9 cellular contexts compared by ENCODE assay signal in the genomic region with DNA sequence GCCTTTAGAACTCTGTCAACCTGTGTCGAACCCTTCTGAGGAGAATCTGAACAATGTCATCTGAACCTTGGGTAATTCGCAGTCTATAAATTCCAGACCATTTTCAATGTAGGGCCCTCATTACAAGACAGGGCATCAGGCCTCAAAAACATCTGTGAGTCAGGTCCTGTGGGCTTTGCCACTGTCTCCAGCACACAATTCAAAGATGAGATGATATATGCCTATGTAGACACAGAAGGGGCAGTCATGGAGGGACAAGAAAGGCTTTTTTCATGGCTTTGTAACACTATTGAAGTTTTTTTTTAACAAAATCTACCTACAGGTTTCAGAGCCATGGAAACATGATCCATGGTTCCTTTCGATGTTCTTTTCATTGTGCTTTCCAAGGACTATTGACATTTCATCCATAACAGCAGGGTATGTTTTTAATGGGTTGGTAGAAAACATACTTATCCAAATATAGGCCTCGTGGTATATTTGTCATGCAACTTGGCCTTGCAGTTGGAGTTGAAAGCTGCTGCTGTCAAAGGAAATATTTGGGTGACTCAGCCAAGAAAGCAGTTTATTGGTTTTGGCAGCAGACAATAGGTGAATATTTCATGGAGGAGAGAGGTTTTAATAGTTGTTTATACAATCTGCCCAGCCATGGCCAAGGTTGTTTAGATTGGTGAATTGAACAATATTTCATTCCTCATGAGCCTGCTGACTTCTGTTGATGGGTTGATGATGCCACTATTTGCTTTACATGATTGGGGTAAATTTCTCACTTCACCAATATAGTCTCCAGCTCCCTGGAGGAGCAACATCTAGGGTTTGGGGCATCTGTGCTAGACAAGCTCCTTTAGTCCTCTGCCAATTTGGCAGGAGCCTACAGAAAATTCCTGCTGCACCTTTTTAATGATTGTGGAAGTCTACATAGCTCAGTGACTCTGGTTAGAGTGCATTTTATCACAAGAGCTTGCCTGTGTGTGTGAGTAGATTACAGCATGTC.
A peak's percentile ranks its signal among the peaks of the same experiment; 100 is the strongest.
DNase-seq lines count a peak whose midpoint lies in the region; ATAC-seq lines count a peak whose summit lies in the region.
"Had no signal": no experiment of that assay in that cellular context is flagged by ENCODE, and none has a peak within 500 bp of the region (broad histone marks: within the 10 kb centered on the region; RNA-seq: fewer than 3 reads in every experiment).

No MANE protein-coding gene starts in this region.

- peak; percentile 61 for DNase-seq in GM03348 (ENCODE audit: low spot score)
- peak; percentile 82 for DNase-seq in NCI-H774 (lab: John Stamatoyannopoulos, UW)
- DNase-seq in fibroblast of gingiva (ENCODE audit: low read depth) = peak; percentile 82
- no peak for DNase-seq in sciatic nerve (ENCODE audit: low spot score)
- DNase-seq in stimulated activated CD4-positive, alpha-beta T cell treated with anti-CD3 and anti-CD28 coated beads, Interleukin-15, amount 100 ng/mL, for 24 hours = no peak
- no peak for DNase-seq in KG1 (lab: John Stamatoyannopoulos, UW)
- DNase-seq in posterior cingulate gyrus = no peak
- DNase-seq in hypothalamus (lab: John Stamatoyannopoulos, UW) = no peak
- DNase-seq: NCI-H526 treated with DMSO at 0.1 percent for 48 hours had no signal

- intact Hi-C loops in sciatic nerve (cut with DNase I) (no loop called here), posterior cingulate gyrus (cut with DNase I) (no loop called here)

- ATAC-seq in sciatic nerve = peak; percentile 36

Comparison
In these comparisons a context has a peak if more than half of its experiments do, and no peak if none do; other contexts are left out.
1. DNase-seq: peak in GM03348 (single experiment), NCI-H774 (single experiment) and fibroblast of gingiva (single experiment); none in sciatic nerve (single experiment), stimulated activated CD4-positive, alpha-beta T cell treated with anti-CD3 and anti-CD28 coated beads, Interleukin-15, amount 100 ng/mL, for 24 hours (single experiment), KG1 (single experiment), posterior cingulate gyrus (0 of 10) and hypothalamus (0 of 51).